In the genomic region with DNA sequence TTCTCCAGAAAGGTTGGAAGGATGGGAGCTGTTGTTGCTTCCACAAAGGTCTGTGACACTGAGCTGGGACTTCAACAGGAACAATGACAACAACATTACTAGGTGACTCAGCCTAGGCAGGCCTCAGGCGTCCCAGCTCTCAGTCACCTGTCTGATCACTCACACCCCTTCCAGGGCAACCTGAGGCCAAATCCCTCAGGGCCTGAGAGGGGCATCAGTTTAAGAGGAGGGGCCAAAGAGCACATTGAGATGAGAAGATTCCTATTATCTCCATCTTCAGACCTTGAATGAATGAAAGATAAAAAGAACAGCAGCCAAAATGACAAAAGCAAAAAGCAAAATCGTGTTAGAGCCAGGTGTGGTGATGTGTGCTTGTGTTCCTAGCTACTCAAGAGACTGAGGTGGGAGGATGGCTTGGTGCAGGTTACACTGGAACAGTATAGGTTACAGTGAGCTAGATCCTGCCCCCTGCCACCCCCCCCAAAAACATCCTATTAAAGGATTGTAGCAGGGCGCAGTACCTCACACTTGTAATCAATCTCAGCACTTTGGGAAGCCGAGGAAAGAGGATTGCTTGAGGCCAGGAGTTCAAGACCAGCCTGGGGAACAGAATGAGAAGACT, we compare ENCODE assay signal across 1 cellular context.
TF ChIP-seq lines count a peak whose summit lies in the region.

A gene with protein sequence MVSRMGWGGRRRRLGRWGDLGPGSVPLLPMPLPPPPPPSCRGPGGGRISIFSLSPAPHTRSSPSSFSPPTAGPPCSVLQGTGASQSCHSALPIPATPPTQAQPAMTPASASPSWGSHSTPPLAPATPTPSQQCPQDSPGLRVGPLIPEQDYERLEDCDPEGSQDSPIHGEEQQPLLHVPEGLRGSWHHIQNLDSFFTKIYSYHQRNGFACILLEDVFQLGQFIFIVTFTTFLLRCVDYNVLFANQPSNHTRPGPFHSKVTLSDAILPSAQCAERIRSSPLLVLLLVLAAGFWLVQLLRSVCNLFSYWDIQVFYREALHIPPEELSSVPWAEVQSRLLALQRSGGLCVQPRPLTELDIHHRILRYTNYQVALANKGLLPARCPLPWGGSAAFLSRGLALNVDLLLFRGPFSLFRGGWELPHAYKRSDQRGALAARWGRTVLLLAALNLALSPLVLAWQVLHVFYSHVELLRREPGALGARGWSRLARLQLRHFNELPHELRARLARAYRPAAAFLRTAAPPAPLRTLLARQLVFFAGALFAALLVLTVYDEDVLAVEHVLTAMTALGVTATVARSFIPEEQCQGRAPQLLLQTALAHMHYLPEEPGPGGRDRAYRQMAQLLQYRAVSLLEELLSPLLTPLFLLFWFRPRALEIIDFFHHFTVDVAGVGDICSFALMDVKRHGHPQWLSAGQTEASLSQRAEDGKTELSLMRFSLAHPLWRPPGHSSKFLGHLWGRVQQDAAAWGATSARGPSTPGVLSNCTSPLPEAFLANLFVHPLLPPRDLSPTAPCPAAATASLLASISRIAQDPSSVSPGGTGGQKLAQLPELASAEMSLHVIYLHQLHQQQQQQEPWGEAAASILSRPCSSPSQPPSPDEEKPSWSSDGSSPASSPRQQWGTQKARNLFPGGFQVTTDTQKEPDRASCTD (minus strand): TSS at position 60 of the 622 bp plus-strand sequence. CDS start 71 bp downstream, outside the sequence.

TF ChIP-seq in HCT116, 20 proteins besides CTCF, POLR2A, EP300 and RAD21:
- TF ChIP-seq SRF (IDR thresholded peaks at IDR 0.05; ENCODE audit: low read depth) (no peak), SIN3A (IDR thresholded peaks at IDR 0.05; ENCODE audit: low read depth) (no peak), POLR2AphosphoS5 (IDR thresholded peaks at IDR 0.05; ENCODE audit: low read depth, low read length) (0 out of 2 replicates have a peak, but pooled peaks have one; percentile 15)
- TF ChIP-seq, protein P1, sequence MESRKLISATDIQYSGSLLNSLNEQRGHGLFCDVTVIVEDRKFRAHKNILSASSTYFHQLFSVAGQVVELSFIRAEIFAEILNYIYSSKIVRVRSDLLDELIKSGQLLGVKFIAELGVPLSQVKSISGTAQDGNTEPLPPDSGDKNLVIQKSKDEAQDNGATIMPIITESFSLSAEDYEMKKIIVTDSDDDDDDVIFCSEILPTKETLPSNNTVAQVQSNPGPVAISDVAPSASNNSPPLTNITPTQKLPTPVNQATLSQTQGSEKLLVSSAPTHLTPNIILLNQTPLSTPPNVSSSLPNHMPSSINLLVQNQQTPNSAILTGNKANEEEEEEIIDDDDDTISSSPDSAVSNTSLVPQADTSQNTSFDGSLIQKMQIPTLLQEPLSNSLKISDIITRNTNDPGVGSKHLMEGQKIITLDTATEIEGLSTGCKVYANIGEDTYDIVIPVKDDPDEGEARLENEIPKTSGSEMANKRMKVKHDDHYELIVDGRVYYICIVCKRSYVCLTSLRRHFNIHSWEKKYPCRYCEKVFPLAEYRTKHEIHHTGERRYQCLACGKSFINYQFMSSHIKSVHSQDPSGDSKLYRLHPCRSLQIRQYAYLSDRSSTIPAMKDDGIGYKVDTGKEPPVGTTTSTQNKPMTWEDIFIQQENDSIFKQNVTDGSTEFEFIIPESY (IDR thresholded peaks at IDR 0.05; ENCODE audit: extremely low read depth, insufficient replicate concordance, low read length): no peak
